ENCODE assay signal across 15 cellular contexts in genomic region chr1:230210979-230211336, GRCh38.
DNase-seq lines count a peak whose midpoint lies in the region; ATAC-seq and TF ChIP-seq lines count a peak whose summit lies in the region.
"Had no signal": no experiment of that assay in that cellular context is flagged by ENCODE, and none has a peak within 500 bp of the region (broad histone marks: within the 10 kb centered on the region; RNA-seq: fewer than 3 reads in every experiment).

No MANE protein-coding gene starts in this region.

- ATAC-seq in activated CD8-positive, alpha-beta T cell treated with anti-CD3 and anti-CD28 coated beads for 36 hours: no peak
- ATAC-seq in activated CD8-positive, alpha-beta T cell treated with anti-CD3 and anti-CD28 coated beads, Interleukin-2, amount 10 ng/mL, durations not matched to agents 7 days and 5 days: no peak
- ATAC-seq: A549 had no signal

- POLR2A ChIA-PET in activated CD8-positive, alpha-beta T cell treated with anti-CD3 and anti-CD28 coated beads for 36 hours (lab: Charles Lee): interaction anchor here (1.0 kb wide), 1 partner anchor 103 kb away, joined by 3 read pairs; no protein-coding TSS in a partner anchor
- POLR2A ChIA-PET in activated CD8-positive, alpha-beta T cell treated with anti-CD3 and anti-CD28 coated beads, Interleukin-2, amount 10 ng/mL, durations not matched to agents 7 days and 5 days (lab: Charles Lee): no interaction called here
- POLR2A ChIA-PET in activated CD4-positive, alpha-beta memory T cell treated with anti-CD3 and anti-CD28 coated beads for 36 hours (lab: Charles Lee): interaction anchor here (0.5 kb wide), 1 partner anchor 27 kb away, joined by 3 read pairs; no protein-coding TSS in a partner anchor

- DNase-seq in activated CD8-positive, alpha-beta T cell treated with anti-CD3 and anti-CD28 coated beads for 36 hours: no peak
- DNase-seq in activated CD8-positive, alpha-beta T cell treated with anti-CD3 and anti-CD28 coated beads, Interleukin-2, amount 10 ng/mL, durations not matched to agents 7 days and 5 days: no peak
- DNase-seq in mesothelial cell of epicardium (ENCODE audit: low spot score in 2 of 2, unreplicated experiment in 2 of 2) (no peak), type B pancreatic cell (ENCODE audit: extremely low spot score, unreplicated experiment) (no peak), SKM-1 treated with dmso at 0.1 percent for 144 hours (lab: John Stamatoyannopoulos, UW; ENCODE audit: unreplicated experiment) (no peak), BE2C (no peak)
- DNase-seq in activated CD4-positive, alpha-beta memory T cell treated with anti-CD3 and anti-CD28 coated beads for 36 hours: no peak
- DNase-seq: GM23248; NCI-H1092 treated with DMSO at 0.1 percent for 48 hours; NCI-H446 treated with DMSO at 0.1 percent for 48 hours; ovary; RPMI8226; stimulated activated naive CD4-positive, alpha-beta T cell treated with Interleukin-2 at 50 U/mL for 16 hours had no signal

- intact Hi-C loops in activated CD8-positive, alpha-beta T cell treated with anti-CD3 and anti-CD28 coated beads for 36 hours (cut with micrococcal nuclease): no loop called here
- intact Hi-C loops in dendritic cell treated with granulocyte-macrophage colony-stimulating factor and Interleukin-4, amounts not matched to agents 40 ng/mL and 50 ng/mL, for 4 days (cut with micrococcal nuclease): no loop called here
- intact Hi-C loops in activated CD4-positive, alpha-beta memory T cell treated with anti-CD3 and anti-CD28 coated beads for 36 hours (cut with micrococcal nuclease): no loop called here

- H3K27me3 Mint-ChIP-seq in activated CD8-positive, alpha-beta T cell treated with anti-CD3 and anti-CD28 coated beads for 36 hours: no peaks in the 10 kb centered on the region
- no peaks in the 10 kb centered on the region for H3K27me3 Mint-ChIP-seq in activated CD8-positive, alpha-beta T cell treated with anti-CD3 and anti-CD28 coated beads, Interleukin-2, amount 10 ng/mL, durations not matched to agents 7 days and 5 days (ENCODE audit: low read depth)
- no peaks in the 10 kb centered on the region for H3K27me3 Mint-ChIP-seq in dendritic cell treated with granulocyte-macrophage colony-stimulating factor and Interleukin-4, amounts not matched to agents 40 ng/mL and 50 ng/mL, for 4 days
- H3K27me3 Mint-ChIP-seq in mesothelial cell of epicardium (ENCODE audit: low read depth) (no peaks in the 10 kb centered on the region), type B pancreatic cell (no peaks in the 10 kb centered on the region)
- H3K27me3 Mint-ChIP-seq in activated CD4-positive, alpha-beta memory T cell treated with anti-CD3 and anti-CD28 coated beads for 36 hours: no peaks in the 10 kb centered on the region

- no peaks in the 10 kb centered on the region for H3K9me3 ChIP-seq in BE2C
- H3K9me3 ChIP-seq: A549, ovary had no signal

- H3K27ac Mint-ChIP-seq in activated CD8-positive, alpha-beta T cell treated with anti-CD3 and anti-CD28 coated beads for 36 hours: peak overlapping the region; percentile 98
- no peak overlapping the region for H3K27ac Mint-ChIP-seq in activated CD8-positive, alpha-beta T cell treated with anti-CD3 and anti-CD28 coated beads, Interleukin-2, amount 10 ng/mL, durations not matched to agents 7 days and 5 days
- H3K27ac Mint-ChIP-seq in dendritic cell treated with granulocyte-macrophage colony-stimulating factor and Interleukin-4, amounts not matched to agents 40 ng/mL and 50 ng/mL, for 4 days: peak overlapping the region; percentile 92
- H3K27ac Mint-ChIP-seq in mesothelial cell of epicardium: peak overlapping the region; percentile 6
- H3K27ac Mint-ChIP-seq in type B pancreatic cell: peak overlapping the region; percentile 38
- H3K27ac Mint-ChIP-seq in activated CD4-positive, alpha-beta memory T cell treated with anti-CD3 and anti-CD28 coated beads for 36 hours: no peak overlapping the region

- peaks cover 15% of the 10 kb centered on the region for H3K4me1 ChIP-seq in BE2C
- H3K4me1 ChIP-seq: A549 had no signal

- H3K4me3 Mint-ChIP-seq in activated CD8-positive, alpha-beta T cell treated with anti-CD3 and anti-CD28 coated beads for 36 hours: no peak overlapping the region
- H3K4me3 Mint-ChIP-seq in activated CD8-positive, alpha-beta T cell treated with anti-CD3 and anti-CD28 coated beads, Interleukin-2, amount 10 ng/mL, durations not matched to agents 7 days and 5 days: no peak overlapping the region
- H3K4me3 Mint-ChIP-seq in dendritic cell treated with granulocyte-macrophage colony-stimulating factor and Interleukin-4, amounts not matched to agents 40 ng/mL and 50 ng/mL, for 4 days: no peak overlapping the region
- no peak overlapping the region for H3K4me3 Mint-ChIP-seq in mesothelial cell of epicardium
- no peak overlapping the region for H3K4me3 Mint-ChIP-seq in type B pancreatic cell
- no peak overlapping the region for H3K4me3 Mint-ChIP-seq in activated CD4-positive, alpha-beta memory T cell treated with anti-CD3 and anti-CD28 coated beads for 36 hours

- H3K9me3 Mint-ChIP-seq in activated CD8-positive, alpha-beta T cell treated with anti-CD3 and anti-CD28 coated beads for 36 hours: no peaks in the 10 kb centered on the region
- no peaks in the 10 kb centered on the region for H3K9me3 Mint-ChIP-seq in activated CD8-positive, alpha-beta T cell treated with anti-CD3 and anti-CD28 coated beads, Interleukin-2, amount 10 ng/mL, durations not matched to agents 7 days and 5 days (ENCODE audit: insufficient read depth)
- no peaks in the 10 kb centered on the region for H3K9me3 Mint-ChIP-seq in dendritic cell treated with granulocyte-macrophage colony-stimulating factor and Interleukin-4, amounts not matched to agents 40 ng/mL and 50 ng/mL, for 4 days
- H3K9me3 Mint-ChIP-seq in mesothelial cell of epicardium (peaks cover 10% of the 10 kb centered on the region), type B pancreatic cell (no peaks in the 10 kb centered on the region)
- H3K9me3 Mint-ChIP-seq in activated CD4-positive, alpha-beta memory T cell treated with anti-CD3 and anti-CD28 coated beads for 36 hours: no peaks in the 10 kb centered on the region

- H3K4me1 Mint-ChIP-seq in activated CD8-positive, alpha-beta T cell treated with anti-CD3 and anti-CD28 coated beads for 36 hours (ENCODE audit: low read depth): peaks cover 63% of the 10 kb centered on the region
- peaks cover 62% of the 10 kb centered on the region for H3K4me1 Mint-ChIP-seq in activated CD8-positive, alpha-beta T cell treated with anti-CD3 and anti-CD28 coated beads, Interleukin-2, amount 10 ng/mL, durations not matched to agents 7 days and 5 days (ENCODE audit: low read depth)
- peaks cover 60% of the 10 kb centered on the region for H3K4me1 Mint-ChIP-seq in dendritic cell treated with granulocyte-macrophage colony-stimulating factor and Interleukin-4, amounts not matched to agents 40 ng/mL and 50 ng/mL, for 4 days (ENCODE audit: low read depth)
- peaks cover 18% of the 10 kb centered on the region for H3K4me1 Mint-ChIP-seq in mesothelial cell of epicardium
- peaks cover 45% of the 10 kb centered on the region for H3K4me1 Mint-ChIP-seq in type B pancreatic cell (ENCODE audit: unreplicated experiment)
- H3K4me1 Mint-ChIP-seq in activated CD4-positive, alpha-beta memory T cell treated with anti-CD3 and anti-CD28 coated beads for 36 hours (ENCODE audit: low read depth): peaks cover 55% of the 10 kb centered on the region

- H3K36me3 ChIP-seq in BE2C: 0 out of 2 replicates have a peak, but pooled peaks cover 3% of the 10 kb centered on the region
- H3K36me3 ChIP-seq: ovary had no signal

- no peak for TF ChIP-seq CTCF in activated CD8-positive, alpha-beta T cell treated with anti-CD3 and anti-CD28 coated beads for 36 hours (IDR thresholded peaks at IDR 0.05)
- TF ChIP-seq CTCF in mesothelial cell of epicardium (IDR thresholded peaks at IDR 0.05; ENCODE audit: unreplicated experiment) (no peak), type B pancreatic cell (conservative IDR thresholded peaks at IDR 0.05) (no peak), BE2C (IDR thresholded peaks at IDR 0.05; ENCODE audit: low read depth, low read length) (no peak)

- H3K4me3 ChIP-seq in BE2C (ENCODE audit: low read depth, low read length): no peak overlapping the region
- H3K4me3 ChIP-seq: A549, GM23248, ovary had no signal

- H3K36me3 Mint-ChIP-seq in activated CD8-positive, alpha-beta T cell treated with anti-CD3 and anti-CD28 coated beads for 36 hours (ENCODE audit: low read depth): peaks cover 34% of the 10 kb centered on the region
- peaks cover 6% of the 10 kb centered on the region for H3K36me3 Mint-ChIP-seq in activated CD8-positive, alpha-beta T cell treated with anti-CD3 and anti-CD28 coated beads, Interleukin-2, amount 10 ng/mL, durations not matched to agents 7 days and 5 days (ENCODE audit: low read depth)
- H3K36me3 Mint-ChIP-seq in dendritic cell treated with granulocyte-macrophage colony-stimulating factor and Interleukin-4, amounts not matched to agents 40 ng/mL and 50 ng/mL, for 4 days (ENCODE audit: low read depth): peaks cover 6% of the 10 kb centered on the region
- H3K36me3 Mint-ChIP-seq in mesothelial cell of epicardium (peaks cover 9% of the 10 kb centered on the region), type B pancreatic cell (no peaks in the 10 kb centered on the region)
- H3K36me3 Mint-ChIP-seq in activated CD4-positive, alpha-beta memory T cell treated with anti-CD3 and anti-CD28 coated beads for 36 hours: peaks cover 19% of the 10 kb centered on the region

- CTCF ChIA-PET in activated CD8-positive, alpha-beta T cell treated with anti-CD3 and anti-CD28 coated beads for 36 hours (lab: Charles Lee): interaction anchor here (3.0 kb wide), 1 partner anchor 9 kb away, joined by 13 read pairs; no protein-coding TSS in a partner anchor
- CTCF ChIA-PET in activated CD8-positive, alpha-beta T cell treated with anti-CD3 and anti-CD28 coated beads, Interleukin-2, amount 10 ng/mL, durations not matched to agents 7 days and 5 days (lab: Charles Lee): interaction anchor here (1.3 to 2.0 kb wide), 3 partner anchors 10 to 67 kb away, joined by 3 to 7 read pairs (median 5); no protein-coding TSS in a partner anchor
- CTCF ChIA-PET in activated CD4-positive, alpha-beta memory T cell treated with anti-CD3 and anti-CD28 coated beads for 36 hours (lab: Charles Lee): interaction anchor here (0.6 to 1.4 kb wide), 3 partner anchors 10 to 60 kb away, joined by 3 read pairs; no protein-coding TSS in a partner anchor

- no peaks in the 10 kb centered on the region for H3K27me3 ChIP-seq in BE2C
- H3K27me3 ChIP-seq: ovary had no signal

Comparison
In these comparisons a context has a peak if more than half of its experiments do, and no peak if none do; other contexts are left out.
1. H3K27ac Mint-ChIP-seq: peak in activated CD8-positive, alpha-beta T cell treated with anti-CD3 and anti-CD28 coated beads for 36 hours (single experiment), dendritic cell treated with granulocyte-macrophage colony-stimulating factor and Interleukin-4, amounts not matched to agents 40 ng/mL and 50 ng/mL, for 4 days (single experiment), mesothelial cell of epicardium (single experiment) and type B pancreatic cell (single experiment); none in activated CD8-positive, alpha-beta T cell treated with anti-CD3 and anti-CD28 coated beads, Interleukin-2, amount 10 ng/mL, durations not matched to agents 7 days and 5 days (single experiment) and activated CD4-positive, alpha-beta memory T cell treated with anti-CD3 and anti-CD28 coated beads for 36 hours (single experiment).